ENCODE assay signal across 23 cellular contexts in genomic region chr2:105629634-105630033, GRCh38.
"Had no signal": no experiment of that assay in that cellular context is flagged by ENCODE, and none has a peak within 500 bp of the region (broad histone marks: within the 10 kb centered on the region; RNA-seq: fewer than 3 reads in every experiment).

No MANE protein-coding gene starts in this region.

- H2AFZ ChIP-seq: PC-9 had no signal

- H3K36me3 ChIP-seq: Peyer's patch, SJCRH30 had no signal

- H3K4me1 ChIP-seq: Peyer's patch, SJCRH30 had no signal

- H3K4me3 ChIP-seq: PC-9, Peyer's patch, SJCRH30, SK-N-MC had no signal

- ATAC-seq: Right ventricle myocardium inferior had no signal

- H3K27me3 ChIP-seq: Peyer's patch, SJCRH30 had no signal

- H3K9me3 ChIP-seq: Peyer's patch, SJCRH30 had no signal

- H3K27ac ChIP-seq: PC-9, Peyer's patch, SJCRH30, SK-N-MC had no signal

- H3K4me2 ChIP-seq: PC-9 had no signal

- DNase-seq: Kasumi-1; KG1; MV-4-11; NCI-H1048; NCI-H1105; NCI-H1417; NCI-H1436 treated with DMSO at 0.1 percent for 48 hours; NCI-H1694; NCI-H187 treated with DMSO at 0.1 percent for 48 hours; NCI-H2029 treated with DMSO at 0.1 percent for 48 hours; NCI-H2171 treated with DMSO at 0.1 percent for 48 hours; NCI-H345; NCI-H446 treated with DMSO at 0.1 percent for 48 hours; NCI-H510A treated with DMSO at 0.1 percent for 48 hours; NCI-H69; NCI-H774; NK-92 treated with Interleukin-12 subunit alpha and Interleukin-12 subunit beta, amount 100 ng/mL, for 24 hours; PC-9; Peyer's patch; SHP77 treated with DMSO at 0.1 percent for 48 hours; SJCRH30 had no signal
